In genomic region chr4:87359258-87359657, GRCh38 we compare ENCODE assay signal across 29 cellular contexts. TPM values are rescaled to one million over a fixed set of nuclear protein-coding genes. Genes with fewer than 3 reads are reported as not detected.
"Had no signal": no experiment of that assay in that cellular context is flagged by ENCODE, and none has a peak within 500 bp of the region (broad histone marks: within the 10 kb centered on the region; RNA-seq: fewer than 3 reads in every experiment).

No MANE protein-coding gene starts in this region.

- H3K4me3 ChIP-seq: heart left ventricle, hepatocyte, left ventricle myocardium inferior, neural progenitor cell, right atrium auricular region, right lobe of liver, smooth muscle cell, stomach, testis, thyroid gland, transverse colon, uterus had no signal

- H3K27ac Mint-ChIP-seq: nephron; neural progenitor cell; stimulated activated naive B cell treated with anti-CD40 and anti-IgM and Interleukin-4, amounts not matched to agents 10 μg/mL and 1 μg/mL and 100 μg/mL, for 72 hours had no signal

- H3K4me2 ChIP-seq: hepatocyte, neural progenitor cell, smooth muscle cell had no signal

- H3K9ac ChIP-seq: neural progenitor cell, parathyroid adenoma had no signal

- H3K36me3 ChIP-seq: neural progenitor cell, thyroid gland, uterus had no signal

- H3K4me1 Mint-ChIP-seq: nephron; neural progenitor cell; stimulated activated naive B cell treated with anti-CD40 and anti-IgM and Interleukin-4, amounts not matched to agents 10 μg/mL and 1 μg/mL and 100 μg/mL, for 72 hours had no signal

- H3K27me3 ChIP-seq: heart left ventricle, hepatocyte, neural progenitor cell, neutrophil, right atrium auricular region, right lobe of liver, stomach, testis, thyroid gland, transverse colon, uterus had no signal

- H3K9me3 Mint-ChIP-seq: immature natural killer cell; naive thymus-derived CD8-positive, alpha-beta T cell; nephron; neural progenitor cell; stimulated activated naive B cell treated with anti-CD40 and anti-IgM and Interleukin-4, amounts not matched to agents 10 μg/mL and 1 μg/mL and 100 μg/mL, for 72 hours had no signal

- DNase-seq: heart left ventricle; immature natural killer cell; kidney; left colon; left ventricle myocardium inferior; mesenchymal stem cell; naive thymus-derived CD8-positive, alpha-beta T cell; occipital lobe; right lobe of liver; stimulated activated CD4-positive, alpha-beta T cell treated with anti-CD3 and anti-CD28 coated beads, Interleukin-1b, Interleukin-23, amount 100 ng/mL, for 48 hours; stimulated activated CD4-positive, alpha-beta T cell treated with anti-CD3 and anti-CD28 coated beads, Interleukin-2, amount 100 ng/mL, for 48 hours; stimulated activated CD4-positive, alpha-beta T cell treated with anti-CD3 and anti-CD28 coated beads, Interleukin-4, amount 100 ng/mL, for 4 hours; stimulated activated CD8-positive, alpha-beta memory T cell treated with anti-CD3 and anti-CD28 coated beads, Interleukin-4, amount 100 ng/mL, for 48 hours; stimulated activated naive B cell treated with anti-CD40 and anti-IgM and Interleukin-4, amounts not matched to agents 10 μg/mL and 1 μg/mL and 100 μg/mL, for 72 hours; stimulated activated naive CD8-positive, alpha-beta T cell treated with anti-CD3 and anti-CD28 coated beads, Interleukin-15, Interleukin-2, amounts not matched to agents 100 U/mL and 50 U/mL, for 24 hours; stomach; testis; thyroid gland; transverse colon; uterus had no signal

- H2AFZ ChIP-seq: hepatocyte, neural progenitor cell, parathyroid adenoma had no signal

- H3K27me3 Mint-ChIP-seq: naive thymus-derived CD8-positive, alpha-beta T cell; stimulated activated naive B cell treated with anti-CD40 and anti-IgM and Interleukin-4, amounts not matched to agents 10 μg/mL and 1 μg/mL and 100 μg/mL, for 72 hours had no signal

- H3K9me3 ChIP-seq: heart left ventricle, left ventricle myocardium inferior, neutrophil, right atrium auricular region, right lobe of liver, stomach, testis, thyroid gland, transverse colon, uterus had no signal

- FAIRE-seq: kidney had no signal

- H3K4me1 ChIP-seq: neural progenitor cell, parathyroid adenoma, right atrium auricular region, testis had no signal

- ATAC-seq: heart left ventricle; left colon; naive thymus-derived CD8-positive, alpha-beta T cell; right lobe of liver; stimulated activated naive B cell treated with anti-CD40 and anti-IgM and Interleukin-4, amounts not matched to agents 10 μg/mL and 1 μg/mL and 100 μg/mL, for 72 hours; stimulated activated naive CD8-positive, alpha-beta T cell treated with anti-CD3 and anti-CD28 coated beads, Interleukin-15, Interleukin-2, amounts not matched to agents 100 U/mL and 50 U/mL, for 24 hours had no signal

- H3K79me2 ChIP-seq: hepatocyte, parathyroid adenoma had no signal

- H3K27ac ChIP-seq: heart left ventricle, hepatocyte, left ventricle myocardium inferior, neural progenitor cell, neutrophil, parathyroid adenoma, right atrium auricular region, stomach, testis, thyroid gland, transverse colon had no signal

- H3K4me3 Mint-ChIP-seq: immature natural killer cell; naive thymus-derived CD8-positive, alpha-beta T cell; nephron; neural progenitor cell; stimulated activated naive B cell treated with anti-CD40 and anti-IgM and Interleukin-4, amounts not matched to agents 10 μg/mL and 1 μg/mL and 100 μg/mL, for 72 hours had no signal

RNA-seq across cellular contexts. Expression of gene HSD17B13, which starts 36.6 kb away (rescaled TPM):
- total RNA-seq: kidney, osteocyte, right atrium auricular region, skeletal muscle tissue, smooth muscle cell had no signal
- polyA plus RNA-seq: smooth muscle cell had no signal
